ENCODE assay signal across 14 cellular contexts in genomic region chr2:43604674-43605073, GRCh38. TPM values are rescaled to one million over a fixed set of nuclear protein-coding genes. Genes with fewer than 3 reads are reported as not detected.
DNase-seq lines count a peak whose midpoint lies in the region; ATAC-seq and TF ChIP-seq lines count a peak whose summit lies in the region.
"Had no signal": no experiment of that assay in that cellular context is flagged by ENCODE, and none has a peak within 500 bp of the region (broad histone marks: within the 10 kb centered on the region; RNA-seq: fewer than 3 reads in every experiment).

No MANE protein-coding gene starts in this region.

- H3K9me3 ChIP-seq in Loucy (ENCODE audit: insufficient read depth, low read depth, low read length) (no peaks in the 10 kb centered on the region), neural progenitor cell (ENCODE audit: low read depth) (no peaks in the 10 kb centered on the region)

- intact Hi-C loops in activated T-helper 1 cell treated with anti-CD3 and anti-CD28 coated beads, Interleukin-12 subunit alpha, Interleukin-12 subunit beta, Interleukin-2, Interleukin-4 antibody, amounts not matched to agents 30 ng/mL and 10 ng/mL and 1 ng/mL, durations not matched to agents 14 hours and 24 hours and 36 hours (cut with micrococcal nuclease) = loop anchor here (1.0 kb wide), 1 partner anchor 8 kb away; the partner anchor contains the start of gene THADA

- no peaks in the 10 kb centered on the region for H3K27me3 ChIP-seq in Loucy (ENCODE audit: insufficient read depth, low read length, poor library complexity, severe bottlenecking)
- no peaks in the 10 kb centered on the region for H3K27me3 ChIP-seq in neural progenitor cell

- H3K4me2 ChIP-seq in Loucy (ENCODE audit: low read depth, low read length, poor library complexity, severe bottlenecking) (no peak overlapping the region), neural progenitor cell (no peak overlapping the region)
- H3K4me2 ChIP-seq: GM23338 had no signal

- H2AFZ ChIP-seq in Loucy (ENCODE audit: low read length) (peak overlapping the region; percentile 54; the same call in 1 of the 2 replicates), neural progenitor cell (replicated peaks) (peak overlapping the region; percentile 19)
- H2AFZ ChIP-seq: GM23338 had no signal

- no peak for DNase-seq in activated T-cell treated with anti-CD3 and anti-CD28 coated beads, Interleukin-2, amount 50 U/mL, for 72 hours
- DNase-seq in activated T-cell treated with anti-CD3 and anti-CD28 coated beads, Interleukin-2, amount 50 U/mL, for 4 hours = no peak
- no peak for DNase-seq in activated T-helper 1 cell treated with anti-CD3 and anti-CD28 coated beads, Interleukin-12 subunit alpha, Interleukin-12 subunit beta, Interleukin-2, Interleukin-4 antibody, amounts not matched to agents 30 ng/mL and 10 ng/mL and 1 ng/mL, durations not matched to agents 14 hours and 24 hours and 36 hours (ENCODE audit: low spot score)
- no peak for DNase-seq in neural progenitor cell (ENCODE audit: low spot score)
- DNase-seq in activated gamma-delta T cell treated with Interleukin-2 at 50 U/mL for 16 hours = no peak
- DNase-seq: C1 segment of cervical spinal cord had no signal

- no peak overlapping the region for H3K9ac ChIP-seq in Loucy (ENCODE audit: low read depth, low read length, poor library complexity, severe bottlenecking)
- H3K9ac ChIP-seq in neural progenitor cell = no peak overlapping the region

- peak overlapping the region in 1 of 2 donors; percentile 12 for H3K4me3 Mint-ChIP-seq in activated T-cell treated with anti-CD3 and anti-CD28 coated beads, Interleukin-2, amount 50 U/mL, for 72 hours
- H3K4me3 Mint-ChIP-seq in activated T-cell treated with anti-CD3 and anti-CD28 coated beads, Interleukin-2, amount 50 U/mL, for 4 hours = no peak overlapping the region
- peak overlapping the region; percentile 62 for H3K4me3 Mint-ChIP-seq in activated T-helper 1 cell treated with anti-CD3 and anti-CD28 coated beads, Interleukin-12 subunit alpha, Interleukin-12 subunit beta, Interleukin-2, Interleukin-4 antibody, amounts not matched to agents 30 ng/mL and 10 ng/mL and 1 ng/mL, durations not matched to agents 14 hours and 24 hours and 36 hours
- no peak overlapping the region for H3K4me3 Mint-ChIP-seq in neural progenitor cell
- H3K4me3 Mint-ChIP-seq: B cell; CD4-positive, alpha-beta T cell; GM23338; H9; IgD-negative memory B cell had no signal

- H3K79me2 ChIP-seq in Loucy (ENCODE audit: insufficient read depth, low read length) = no peaks in the 10 kb centered on the region
- H3K79me2 ChIP-seq in neural progenitor cell (ENCODE audit: low read depth) = no peaks in the 10 kb centered on the region

- no peak overlapping the region for H3K27ac ChIP-seq in neural progenitor cell

- H3K36me3 ChIP-seq in Loucy (ENCODE audit: insufficient read depth, low read length) (no peaks in the 10 kb centered on the region), neural progenitor cell (no peaks in the 10 kb centered on the region)

- no peaks in the 10 kb centered on the region for H3K9me3 Mint-ChIP-seq in activated T-cell treated with anti-CD3 and anti-CD28 coated beads, Interleukin-2, amount 50 U/mL, for 72 hours
- no peaks in the 10 kb centered on the region for H3K9me3 Mint-ChIP-seq in activated T-cell treated with anti-CD3 and anti-CD28 coated beads, Interleukin-2, amount 50 U/mL, for 4 hours
- no peaks in the 10 kb centered on the region for H3K9me3 Mint-ChIP-seq in activated T-helper 1 cell treated with anti-CD3 and anti-CD28 coated beads, Interleukin-12 subunit alpha, Interleukin-12 subunit beta, Interleukin-2, Interleukin-4 antibody, amounts not matched to agents 30 ng/mL and 10 ng/mL and 1 ng/mL, durations not matched to agents 14 hours and 24 hours and 36 hours
- no peaks in the 10 kb centered on the region for H3K9me3 Mint-ChIP-seq in neural progenitor cell
- H3K9me3 Mint-ChIP-seq: CD4-positive, alpha-beta T cell; GM23338; H9; IgD-negative memory B cell had no signal

- no peak overlapping the region for H3K4me3 ChIP-seq in Loucy (ENCODE audit: low read length, poor library complexity, severe bottlenecking)
- H3K4me3 ChIP-seq in neural progenitor cell = no peak overlapping the region
- H3K4me3 ChIP-seq: GM23338 had no signal

- H4K20me1 ChIP-seq in Loucy (ENCODE audit: insufficient read depth, low read length, poor library complexity, severe bottlenecking) (no peaks in the 10 kb centered on the region), neural progenitor cell (ENCODE audit: low read depth) (no peaks in the 10 kb centered on the region)

- H3F3A ChIP-seq in Loucy (ENCODE audit: low read depth) (no peaks in the 10 kb centered on the region), neural progenitor cell (ENCODE audit: low read depth) (peaks cover 6% of the 10 kb centered on the region)

- no peaks in the 10 kb centered on the region for H3K27me3 Mint-ChIP-seq in activated T-cell treated with anti-CD3 and anti-CD28 coated beads, Interleukin-2, amount 50 U/mL, for 72 hours (ENCODE audit: low read depth)
- H3K27me3 Mint-ChIP-seq in activated T-cell treated with anti-CD3 and anti-CD28 coated beads, Interleukin-2, amount 50 U/mL, for 4 hours (ENCODE audit: low read depth) = no peaks in the 10 kb centered on the region
- H3K27me3 Mint-ChIP-seq in activated T-helper 1 cell treated with anti-CD3 and anti-CD28 coated beads, Interleukin-12 subunit alpha, Interleukin-12 subunit beta, Interleukin-2, Interleukin-4 antibody, amounts not matched to agents 30 ng/mL and 10 ng/mL and 1 ng/mL, durations not matched to agents 14 hours and 24 hours and 36 hours (ENCODE audit: insufficient read depth) = peaks cover 2% of the 10 kb centered on the region
- peaks cover 6% of the 10 kb centered on the region for H3K27me3 Mint-ChIP-seq in neural progenitor cell (ENCODE audit: insufficient read depth, low read depth)
- H3K27me3 Mint-ChIP-seq: B cell; CD4-positive, alpha-beta T cell had no signal

- H3K9me2 ChIP-seq in Loucy (replicated peaks; ENCODE audit: low read depth, low read length) = no peaks in the 10 kb centered on the region

- peak; percentile 37 to 53 for ATAC-seq in activated T-cell treated with anti-CD3 and anti-CD28 coated beads, Interleukin-2, amount 50 U/mL, for 72 hours (replicated peaks in 1 of 2)
- no peak for ATAC-seq in activated T-cell treated with anti-CD3 and anti-CD28 coated beads, Interleukin-2, amount 50 U/mL, for 4 hours
- ATAC-seq in HG03378 (IDR thresholded peaks at IDR 0.05; ENCODE audit: unreplicated experiment) (no peak), HG02973 (IDR thresholded peaks at IDR 0.05; ENCODE audit: unreplicated experiment) (no peak)

- peaks cover 15% of the 10 kb centered on the region for H3K4me1 Mint-ChIP-seq in activated T-cell treated with anti-CD3 and anti-CD28 coated beads, Interleukin-2, amount 50 U/mL, for 72 hours (ENCODE audit: low read depth)
- peaks cover 4% of the 10 kb centered on the region for H3K4me1 Mint-ChIP-seq in activated T-cell treated with anti-CD3 and anti-CD28 coated beads, Interleukin-2, amount 50 U/mL, for 4 hours (ENCODE audit: low read depth)
- H3K4me1 Mint-ChIP-seq in activated T-helper 1 cell treated with anti-CD3 and anti-CD28 coated beads, Interleukin-12 subunit alpha, Interleukin-12 subunit beta, Interleukin-2, Interleukin-4 antibody, amounts not matched to agents 30 ng/mL and 10 ng/mL and 1 ng/mL, durations not matched to agents 14 hours and 24 hours and 36 hours (ENCODE audit: low read depth) = peaks cover 17% of the 10 kb centered on the region
- H3K4me1 Mint-ChIP-seq in neural progenitor cell = no peaks in the 10 kb centered on the region
- H3K4me1 Mint-ChIP-seq: B cell, IgD-negative memory B cell had no signal

- H3K27ac Mint-ChIP-seq in activated T-cell treated with anti-CD3 and anti-CD28 coated beads, Interleukin-2, amount 50 U/mL, for 72 hours = no peak overlapping the region
- peak overlapping the region; percentile 84 for H3K27ac Mint-ChIP-seq in activated T-helper 1 cell treated with anti-CD3 and anti-CD28 coated beads, Interleukin-12 subunit alpha, Interleukin-12 subunit beta, Interleukin-2, Interleukin-4 antibody, amounts not matched to agents 30 ng/mL and 10 ng/mL and 1 ng/mL, durations not matched to agents 14 hours and 24 hours and 36 hours
- H3K27ac Mint-ChIP-seq in neural progenitor cell = no peak overlapping the region
- H3K27ac Mint-ChIP-seq: B cell; CD4-positive, alpha-beta T cell; GM23338; IgD-negative memory B cell had no signal

- H3K36me3 Mint-ChIP-seq in activated T-cell treated with anti-CD3 and anti-CD28 coated beads, Interleukin-2, amount 50 U/mL, for 72 hours (ENCODE audit: insufficient read depth in 2 of 2) = no peaks in the 10 kb centered on the region
- no peaks in the 10 kb centered on the region for H3K36me3 Mint-ChIP-seq in activated T-cell treated with anti-CD3 and anti-CD28 coated beads, Interleukin-2, amount 50 U/mL, for 4 hours (ENCODE audit: insufficient read depth)
- peaks cover 1% of the 10 kb centered on the region for H3K36me3 Mint-ChIP-seq in activated T-helper 1 cell treated with anti-CD3 and anti-CD28 coated beads, Interleukin-12 subunit alpha, Interleukin-12 subunit beta, Interleukin-2, Interleukin-4 antibody, amounts not matched to agents 30 ng/mL and 10 ng/mL and 1 ng/mL, durations not matched to agents 14 hours and 24 hours and 36 hours (ENCODE audit: low read depth)
- H3K36me3 Mint-ChIP-seq in neural progenitor cell = no peaks in the 10 kb centered on the region
- H3K36me3 Mint-ChIP-seq: IgD-negative memory B cell had no signal

- TF ChIP-seq CTCF in Loucy (conservative IDR thresholded peaks at IDR 0.05; ENCODE audit: low read length) = no peak
- TF ChIP-seq CTCF in neural progenitor cell (IDR thresholded peaks at IDR 0.05) = no peak

- H3K4me1 ChIP-seq in Loucy (ENCODE audit: insufficient read depth, low read length, poor library complexity, severe bottlenecking) (no peaks in the 10 kb centered on the region), neural progenitor cell (peaks cover 5% of the 10 kb centered on the region)

RNA-seq across cellular contexts. Expression of gene THADA, which starts 8.8 kb away (rescaled TPM):
- 10 to 100 TPM; 39.5 to 46.3 TPM for total RNA-seq in activated T-cell treated with anti-CD3 and anti-CD28 coated beads, Interleukin-2, amount 50 U/mL, for 72 hours
- total RNA-seq in activated T-cell treated with anti-CD3 and anti-CD28 coated beads, Interleukin-2, amount 50 U/mL, for 4 hours = 10 to 100 TPM; 50.3 to 60.4 (median 57.0) TPM
- total RNA-seq in activated T-helper 1 cell treated with anti-CD3 and anti-CD28 coated beads, Interleukin-12 subunit alpha, Interleukin-12 subunit beta, Interleukin-2, Interleukin-4 antibody, amounts not matched to agents 30 ng/mL and 10 ng/mL and 1 ng/mL, durations not matched to agents 14 hours and 24 hours and 36 hours = 49.8 and 51.7 TPM in 2 replicates
- total RNA-seq in neural progenitor cell (ENCODE audit: low replicate concordance) = 20.5 and 29.3 TPM in 2 replicates

RNA-seq across cellular contexts. Expression of gene PLEKHH2, which starts 32.4 kb away (rescaled TPM):
- 1 to 10 TPM; 4.3 to 4.5 TPM for total RNA-seq in activated T-cell treated with anti-CD3 and anti-CD28 coated beads, Interleukin-2, amount 50 U/mL, for 72 hours
- under 1 TPM; 0.16 to 0.33 (median 0.26) TPM for total RNA-seq in activated T-cell treated with anti-CD3 and anti-CD28 coated beads, Interleukin-2, amount 50 U/mL, for 4 hours
- total RNA-seq in activated T-helper 1 cell treated with anti-CD3 and anti-CD28 coated beads, Interleukin-12 subunit alpha, Interleukin-12 subunit beta, Interleukin-2, Interleukin-4 antibody, amounts not matched to agents 30 ng/mL and 10 ng/mL and 1 ng/mL, durations not matched to agents 14 hours and 24 hours and 36 hours = 0.12 and 0.13 TPM in 2 replicates
- total RNA-seq in neural progenitor cell (ENCODE audit: low replicate concordance) = 7.9 and 11.2 TPM in 2 replicates

Comparison
In these comparisons a context has a peak if more than half of its experiments do, and no peak if none do; other contexts are left out.
1. ATAC-seq: peak in activated T-cell treated with anti-CD3 and anti-CD28 coated beads, Interleukin-2, amount 50 U/mL, for 72 hours (2 of 2); none in activated T-cell treated with anti-CD3 and anti-CD28 coated beads, Interleukin-2, amount 50 U/mL, for 4 hours (0 of 2), HG03378 (single experiment) and HG02973 (single experiment).